ENCODE assay signal across 8 cellular contexts in genomic region chr14:44961151-44961729, GRCh38. TPM values are rescaled to one million over a fixed set of nuclear protein-coding genes. Genes with fewer than 3 reads are reported as not detected.
DNase-seq lines count a peak whose midpoint lies in the region; ATAC-seq lines count a peak whose summit lies in the region.

No MANE protein-coding gene starts in this region.

- H3K4me3 Mint-ChIP-seq in activated CD4-positive, alpha-beta memory T cell treated with anti-CD3 and anti-CD28 coated beads, Interleukin-2, amount 10 ng/mL, durations not matched to agents 7 days and 5 days = no peak overlapping the region
- no peak overlapping the region for H3K4me3 Mint-ChIP-seq in memory B cell

- in situ Hi-C loops in ACHN (cut with HindIII; ENCODE audit: low pct_ligation_motif_present, low pct_unique_long_range_greater_than_20kb, low sequenced_read_pairs) = no loop called here

- CTCF ChIA-PET in activated CD4-positive, alpha-beta memory T cell treated with anti-CD3 and anti-CD28 coated beads, Interleukin-2, amount 10 ng/mL, durations not matched to agents 7 days and 5 days (lab: Charles Lee) = interaction anchor here (1.0 to 1.4 kb wide), 2 partner anchors 129 to 173 kb away, joined by 3 to 4 read pairs; partner anchors contain the start of gene FKBP3

- DNase-seq in ACHN (peak; percentile 72), NCI-H345 treated with DMSO at 0.1 percent for 48 hours (lab: John Stamatoyannopoulos, UW; ENCODE audit: unreplicated experiment) (peak; percentile 73), memory B cell (ENCODE audit: low spot score in 2 of 2) (peak; percentile 24 to 34)
- peak; percentile 65 for DNase-seq in activated CD4-positive, alpha-beta memory T cell treated with anti-CD3 and anti-CD28 coated beads, Interleukin-2, amount 10 ng/mL, durations not matched to agents 7 days and 5 days
- DNase-seq in effector memory CD4-positive, alpha-beta T cell = peak; percentile 36 to 52 (median 49)
- DNase-seq in stimulated activated CD8-positive, alpha-beta memory T cell treated with anti-CD3 and anti-CD28 coated beads, Interleukin-15, amount 100 ng/mL, for 4 hours (ENCODE audit: low read depth in 2 of 2) = peak; percentile 28 to 29

- H3K4me3 ChIP-seq in effector memory CD4-positive, alpha-beta T cell (ENCODE audit: insufficient read depth, low read depth, low read length, poor library complexity, severe bottlenecking) = peak overlapping the region; percentile 59

- peaks cover 2% of the 10 kb centered on the region for H3K9me3 Mint-ChIP-seq in activated CD4-positive, alpha-beta memory T cell treated with anti-CD3 and anti-CD28 coated beads, Interleukin-2, amount 10 ng/mL, durations not matched to agents 7 days and 5 days
- no peaks in the 10 kb centered on the region for H3K9me3 Mint-ChIP-seq in memory B cell

- H3K4me1 Mint-ChIP-seq in activated CD4-positive, alpha-beta memory T cell treated with anti-CD3 and anti-CD28 coated beads, Interleukin-2, amount 10 ng/mL, durations not matched to agents 7 days and 5 days = peaks cover 52% of the 10 kb centered on the region
- peaks cover 37% of the 10 kb centered on the region for H3K4me1 Mint-ChIP-seq in memory B cell

- H3K9me3 ChIP-seq in effector memory CD4-positive, alpha-beta T cell (ENCODE audit: control insufficient read depth, low read length) = no peaks in the 10 kb centered on the region

- H3K27me3 ChIP-seq in effector memory CD4-positive, alpha-beta T cell (replicated peaks; ENCODE audit: control insufficient read depth, insufficient read depth, low read length, poor library complexity, severe bottlenecking) = no peaks in the 10 kb centered on the region

- peak overlapping the region; percentile 86 for H3K27ac ChIP-seq in effector memory CD4-positive, alpha-beta T cell (ENCODE audit: insufficient read depth, low read length, poor library complexity, severe bottlenecking)

- H3K4me1 ChIP-seq in effector memory CD4-positive, alpha-beta T cell (ENCODE audit: control insufficient read depth, insufficient read depth, low read length, poor library complexity, severe bottlenecking) = peaks cover 8% of the 10 kb centered on the region

- peaks cover 9% of the 10 kb centered on the region for H3K36me3 Mint-ChIP-seq in activated CD4-positive, alpha-beta memory T cell treated with anti-CD3 and anti-CD28 coated beads, Interleukin-2, amount 10 ng/mL, durations not matched to agents 7 days and 5 days (ENCODE audit: low read depth)
- peaks cover 7% of the 10 kb centered on the region for H3K36me3 Mint-ChIP-seq in memory B cell

- ATAC-seq in GM18517 (IDR thresholded peaks at IDR 0.05; ENCODE audit: unreplicated experiment) (peak; percentile 11), HG03060 (IDR thresholded peaks at IDR 0.05; ENCODE audit: low read depth, unreplicated experiment) (peak; percentile 5), memory B cell (ENCODE audit: low read depth) (peak; percentile 32)

- H3K36me3 ChIP-seq in effector memory CD4-positive, alpha-beta T cell (ENCODE audit: control insufficient read depth, insufficient read depth, low read length) = no peaks in the 10 kb centered on the region

- no peaks in the 10 kb centered on the region for H3K27me3 Mint-ChIP-seq in activated CD4-positive, alpha-beta memory T cell treated with anti-CD3 and anti-CD28 coated beads, Interleukin-2, amount 10 ng/mL, durations not matched to agents 7 days and 5 days
- no peaks in the 10 kb centered on the region for H3K27me3 Mint-ChIP-seq in memory B cell

- POLR2A ChIA-PET in activated CD4-positive, alpha-beta memory T cell treated with anti-CD3 and anti-CD28 coated beads, Interleukin-2, amount 10 ng/mL, durations not matched to agents 7 days and 5 days (lab: Charles Lee) = interaction anchor here (0.7 to 5.1 kb wide), 20 partner anchors 9 to 292 kb away, joined by 3 to 77 read pairs (median 6); partner anchors contain the start of genes FANCM, FKBP3, MIS18BP1 and PRPF39

- no peak overlapping the region for H3K27ac Mint-ChIP-seq in activated CD4-positive, alpha-beta memory T cell treated with anti-CD3 and anti-CD28 coated beads, Interleukin-2, amount 10 ng/mL, durations not matched to agents 7 days and 5 days
- H3K27ac Mint-ChIP-seq in memory B cell = no peak overlapping the region

RNA-seq across cellular contexts. Expression of gene KLHL28, which starts 0.5 kb away (rescaled TPM):
- 10 to 100 TPM; 19.1 to 19.8 TPM for total RNA-seq in activated CD4-positive, alpha-beta memory T cell treated with anti-CD3 and anti-CD28 coated beads, Interleukin-2, amount 10 ng/mL, durations not matched to agents 7 days and 5 days

RNA-seq across cellular contexts. Expression of gene TOGARAM1, which starts 0.8 kb away (rescaled TPM):
- 1 to 10 TPM; 6.5 to 6.6 TPM for total RNA-seq in activated CD4-positive, alpha-beta memory T cell treated with anti-CD3 and anti-CD28 coated beads, Interleukin-2, amount 10 ng/mL, durations not matched to agents 7 days and 5 days

Comparison
In these comparisons a context has a peak if more than half of its experiments do, and no peak if none do; other contexts are left out.
1. Peak in every context shown above with its lines: DNase-seq, ATAC-seq, H3K4me3 ChIP-seq and H3K27ac ChIP-seq.